In genomic region chr2:210861038-210861665, GRCh38 we compare ENCODE assay signal across 29 cellular contexts.
"Had no signal": no experiment of that assay in that cellular context is flagged by ENCODE, and none has a peak within 500 bp of the region (broad histone marks: within the 10 kb centered on the region; RNA-seq: fewer than 3 reads in every experiment).

No MANE protein-coding gene starts in this region.

- H3K36me3 ChIP-seq: brain microvascular endothelial cell, Peyer's patch had no signal

- ATAC-seq: activated CD8-positive, alpha-beta T cell treated with anti-CD3 and anti-CD28 coated beads for 36 hours; activated T-cell treated with anti-CD3 and anti-CD28 coated beads, Interleukin-2, amount 50 U/mL, for 72 hours; activated T-helper 17 cell treated with anti-CD3 and anti-CD28 coated beads, Interleukin-2, amount 50 U/mL, for 72 hours; Right ventricle myocardium inferior had no signal

- DNase-seq: activated CD4-positive, alpha-beta T cell treated with anti-CD3 and anti-CD28 coated beads, Interleukin-2, amount 10 ng/mL, durations not matched to agents 24 days and 14 days; activated CD4-positive, alpha-beta T cell treated with anti-CD3 and anti-CD28 coated beads, Interleukin-2, amount 50 U/mL, for 4 hours; activated CD8-positive, alpha-beta T cell treated with anti-CD3 and anti-CD28 coated beads for 36 hours; activated effector memory CD4-positive, alpha-beta T cell treated with anti-CD3 and anti-CD28 coated beads, Interleukin-2, amount 50 U/mL, for 16 hours; activated naive CD4-positive, alpha-beta T cell; activated naive CD4-positive, alpha-beta T cell treated with anti-CD3 and anti-CD28 coated beads, Interleukin-2, amount 50 U/mL, for 16 hours; activated naive CD8-positive, alpha-beta T cell treated with anti-CD3 and anti-CD28 coated beads for 36 hours; activated T-cell treated with anti-CD3 and anti-CD28 coated beads, Interleukin-2, amount 50 U/mL, for 1 hour; activated T-cell treated with anti-CD3 and anti-CD28 coated beads, Interleukin-2, amount 50 U/mL, for 72 hours; amniotic stem cell; aorta; brain microvascular endothelial cell; Karpas-422; KBM-7; NCI-H187; NCI-H2029 treated with DMSO at 0.1 percent for 48 hours; NCI-H2107; NCI-H2171; NCI-H446; Peyer's patch; RPMI8226; SIG-M5; SW 1271; T-helper 1 cell; T-helper 2 cell; T-helper 9 cell had no signal

- H3K4me1 ChIP-seq: Peyer's patch had no signal

- H3K27ac Mint-ChIP-seq: activated CD4-positive, alpha-beta T cell treated with anti-CD3 and anti-CD28 coated beads, Interleukin-2, amount 10 ng/mL, durations not matched to agents 24 days and 14 days; activated CD8-positive, alpha-beta T cell treated with anti-CD3 and anti-CD28 coated beads for 36 hours; activated naive CD8-positive, alpha-beta T cell treated with anti-CD3 and anti-CD28 coated beads for 36 hours; activated T-cell treated with anti-CD3 and anti-CD28 coated beads, Interleukin-2, amount 50 U/mL, for 72 hours; activated T-helper 17 cell treated with anti-CD3 and anti-CD28 coated beads, Interleukin-2, amount 50 U/mL, for 72 hours had no signal

- H3K4me3 ChIP-seq: Peyer's patch had no signal

- H3K9me3 Mint-ChIP-seq: activated CD4-positive, alpha-beta T cell treated with anti-CD3 and anti-CD28 coated beads, Interleukin-2, amount 10 ng/mL, durations not matched to agents 24 days and 14 days; activated CD8-positive, alpha-beta T cell treated with anti-CD3 and anti-CD28 coated beads for 36 hours; activated naive CD8-positive, alpha-beta T cell treated with anti-CD3 and anti-CD28 coated beads for 36 hours; activated T-helper 17 cell treated with anti-CD3 and anti-CD28 coated beads, Interleukin-2, amount 50 U/mL, for 72 hours had no signal

- H3K27me3 ChIP-seq: brain microvascular endothelial cell, Peyer's patch had no signal

- H3K4me3 Mint-ChIP-seq: activated CD4-positive, alpha-beta T cell treated with anti-CD3 and anti-CD28 coated beads, Interleukin-2, amount 10 ng/mL, durations not matched to agents 24 days and 14 days; activated CD8-positive, alpha-beta T cell treated with anti-CD3 and anti-CD28 coated beads for 36 hours; activated naive CD8-positive, alpha-beta T cell treated with anti-CD3 and anti-CD28 coated beads for 36 hours; activated T-cell treated with anti-CD3 and anti-CD28 coated beads, Interleukin-2, amount 50 U/mL, for 72 hours; activated T-helper 17 cell treated with anti-CD3 and anti-CD28 coated beads, Interleukin-2, amount 50 U/mL, for 72 hours; central memory CD8-positive, alpha-beta T cell had no signal

- H3K4me1 Mint-ChIP-seq: activated CD4-positive, alpha-beta T cell treated with anti-CD3 and anti-CD28 coated beads, Interleukin-2, amount 10 ng/mL, durations not matched to agents 24 days and 14 days; activated naive CD8-positive, alpha-beta T cell treated with anti-CD3 and anti-CD28 coated beads for 36 hours; activated T-helper 17 cell treated with anti-CD3 and anti-CD28 coated beads, Interleukin-2, amount 50 U/mL, for 72 hours; central memory CD8-positive, alpha-beta T cell had no signal

- H3K27ac ChIP-seq: brain microvascular endothelial cell, Peyer's patch had no signal

- H3K27me3 Mint-ChIP-seq: activated CD4-positive, alpha-beta T cell treated with anti-CD3 and anti-CD28 coated beads, Interleukin-2, amount 10 ng/mL, durations not matched to agents 24 days and 14 days; activated CD8-positive, alpha-beta T cell treated with anti-CD3 and anti-CD28 coated beads for 36 hours; activated naive CD8-positive, alpha-beta T cell treated with anti-CD3 and anti-CD28 coated beads for 36 hours; activated T-helper 17 cell treated with anti-CD3 and anti-CD28 coated beads, Interleukin-2, amount 50 U/mL, for 72 hours; central memory CD8-positive, alpha-beta T cell had no signal

- H3K36me3 Mint-ChIP-seq: activated naive CD8-positive, alpha-beta T cell treated with anti-CD3 and anti-CD28 coated beads for 36 hours had no signal
